ENCODE assay signal across 1 cellular context in genomic region chr1:148362930-148363810, GRCh38.
TF ChIP-seq lines count a peak whose summit lies in the region.

No MANE protein-coding gene starts in this region.

TF ChIP-seq in K562, 482 proteins besides CTCF, POLR2A, EP300 and RAD21 (continued from another document):
- TF ChIP-seq ATF6 (CRISPR knock-in tag; IDR thresholded peaks at IDR 0.05) = no peak
- TF ChIP-seq ETV6 (IDR thresholded peaks at IDR 0.05; ENCODE audit: borderline replicate concordance in 1 of 2, low read depth in 2 of 2, low read length in 1 of 2) = no peak
- no peak for TF ChIP-seq ETV6 (CRISPR knock-in tag; IDR thresholded peaks at IDR 0.05; ENCODE audit: borderline replicate concordance)
- peak; percentile 13; the same call in 1 of the 2 replicates for TF ChIP-seq ZNF316 (IDR thresholded peaks at IDR 0.05)
- no peak for TF ChIP-seq ZNF121 (CRISPR knock-in tag; conservative IDR thresholded peaks at IDR 0.05)
- TF ChIP-seq NFE2 (IDR thresholded peaks at IDR 0.05; ENCODE audit: low read depth) = peak; percentile 73
- no peak for TF ChIP-seq ZNF507 (tag; conservative IDR thresholded peaks at IDR 0.05)
- TF ChIP-seq NFXL1 (CRISPR knock-in tag; IDR thresholded peaks at IDR 0.05) = no peak
- no peak for TF ChIP-seq ZNF282 (CRISPR knock-in tag; IDR thresholded peaks at IDR 0.05)
- TF ChIP-seq MAX (CRISPR knock-in tag; IDR thresholded peaks at IDR 0.05) = no peak
- no peak for TF ChIP-seq WHSC1 (IDR thresholded peaks at IDR 0.05; ENCODE audit: low read length)
- TF ChIP-seq SETDB1 (IDR thresholded peaks at IDR 0.05; ENCODE audit: low read length) = no peak
- no peak for TF ChIP-seq HOMEZ (CRISPR knock-in tag; IDR thresholded peaks at IDR 0.05)
- TF ChIP-seq MAFG (tag; conservative IDR thresholded peaks at IDR 0.05) = peak; percentile 59
- TF ChIP-seq FOXP1 (CRISPR knock-in tag; IDR thresholded peaks at IDR 0.05) = no peak
- no peak for TF ChIP-seq ZNF76 (CRISPR knock-in tag; IDR thresholded peaks at IDR 0.05; ENCODE audit: borderline replicate concordance)
- no peak for TF ChIP-seq MBD1 (CRISPR knock-in tag; IDR thresholded peaks at IDR 0.05)
- TF ChIP-seq E2F6 (IDR thresholded peaks at IDR 0.05; ENCODE audit: borderline replicate concordance in 1 of 2, extremely low read depth in 1 of 2, insufficient read depth in 1 of 2, insufficient read length in 1 of 2, low read depth in 1 of 2, low read length in 1 of 2, poor library complexity in 1 of 2, severe bottlenecking in 1 of 2) = no peak
- TF ChIP-seq CBX3 (IDR thresholded peaks at IDR 0.05; ENCODE audit: borderline replicate concordance in 1 of 2, low read length in 2 of 2) = no peak
- TF ChIP-seq RNF2 (IDR thresholded peaks at IDR 0.05) = no peak
- TF ChIP-seq ZNF174 (CRISPR knock-in tag; IDR thresholded peaks at IDR 0.05) = no peak
